Comparison of ENCODE assay signal across 25 cellular contexts in genomic region chr2:128354161-128354560, GRCh38. TPM values are rescaled to one million over a fixed set of nuclear protein-coding genes. Genes with fewer than 3 reads are reported as not detected.
A peak's percentile ranks its signal among the peaks of the same experiment; 100 is the strongest.
DNase-seq lines count a peak whose midpoint lies in the region; ATAC-seq and TF ChIP-seq lines count a peak whose summit lies in the region.
"Had no signal": no experiment of that assay in that cellular context is flagged by ENCODE, and none has a peak within 500 bp of the region (broad histone marks: within the 10 kb centered on the region; RNA-seq: fewer than 3 reads in every experiment).

No MANE protein-coding gene starts in this region.

- TF ChIP-seq EP300 in esophagus muscularis mucosa (IDR thresholded peaks at IDR 0.05), result no peak

- CTCF ChIA-PET in activated CD8-positive, alpha-beta memory T cell treated with anti-CD3 and anti-CD28 coated beads, Interleukin-2, amount 10 ng/mL, durations not matched to agents 7 days and 5 days (lab: Charles Lee), result no interaction called here

- no peaks in the 10 kb centered on the region for H3K27me3 ChIP-seq in esophagus muscularis mucosa
- no peaks in the 10 kb centered on the region for H3K27me3 ChIP-seq in lung (ENCODE audit: control insufficient read depth, insufficient read depth)
- no peaks in the 10 kb centered on the region for H3K27me3 ChIP-seq in testis
- H3K27me3 ChIP-seq: Peyer's patch had no signal

- intact Hi-C loops in esophagus muscularis mucosa (cut with DNase I) (no loop called here), testis (cut with DNase I; ENCODE audit: low total_unique reads) (no loop called here)

- H3K27ac Mint-ChIP-seq in activated CD8-positive, alpha-beta memory T cell treated with anti-CD3 and anti-CD28 coated beads, Interleukin-2, amount 10 ng/mL, durations not matched to agents 7 days and 5 days, result no peak overlapping the region
- no peak overlapping the region for H3K27ac Mint-ChIP-seq in mesothelial cell of epicardium

- no peak overlapping the region for H3K4me3 Mint-ChIP-seq in activated CD8-positive, alpha-beta memory T cell treated with anti-CD3 and anti-CD28 coated beads, Interleukin-2, amount 10 ng/mL, durations not matched to agents 7 days and 5 days
- H3K4me3 Mint-ChIP-seq in mesothelial cell of epicardium, result no peak overlapping the region
- H3K4me3 Mint-ChIP-seq: H9 had no signal

- H3K36me3 ChIP-seq in esophagus muscularis mucosa (no peaks in the 10 kb centered on the region), lung (ENCODE audit: control insufficient read depth in 2 of 2, insufficient read depth in 2 of 2, low read length in 2 of 2) (no peaks in the 10 kb centered on the region), testis (ENCODE audit: low read depth, missing control alignments) (no peaks in the 10 kb centered on the region)
- H3K36me3 ChIP-seq: Peyer's patch had no signal

- peaks cover 0 to 5% (median 2%) of the 10 kb centered on the region in 4 donors for H3K9me3 ChIP-seq in esophagus muscularis mucosa
- H3K9me3 ChIP-seq in lung (ENCODE audit: control insufficient read depth in 2 of 2, insufficient read depth in 1 of 2, low read length in 1 of 2), result peaks cover 0 to 5% of the 10 kb centered on the region in 2 donors
- no peaks in the 10 kb centered on the region for H3K9me3 ChIP-seq in testis
- H3K9me3 ChIP-seq: Peyer's patch had no signal

- H3K4me3 ChIP-seq in esophagus muscularis mucosa (no peak overlapping the region), lung (no peak overlapping the region), testis (no peak overlapping the region)
- H3K4me3 ChIP-seq: GM23248, Peyer's patch had no signal

- 89% methylated on average over 5 of the region's 5 CpGs for WGBS in esophagus muscularis mucosa
- WGBS in lung, 2 donors, result 93 to 98% methylated on average over 5 of the region's 5 CpGs
- WGBS in testis, 2 donors, result 93 to 100% methylated on average over 3 to 5 of the region's 5 CpGs

- H3K9me3 Mint-ChIP-seq in activated CD8-positive, alpha-beta memory T cell treated with anti-CD3 and anti-CD28 coated beads, Interleukin-2, amount 10 ng/mL, durations not matched to agents 7 days and 5 days (ENCODE audit: low read depth), result no peaks in the 10 kb centered on the region
- peaks cover 32% of the 10 kb centered on the region for H3K9me3 Mint-ChIP-seq in mesothelial cell of epicardium

- TF ChIP-seq CTCF in esophagus muscularis mucosa (IDR thresholded peaks at IDR 0.05), result no peak
- no peak for TF ChIP-seq CTCF in lung (IDR thresholded peaks at IDR 0.05; ENCODE audit: control extremely low read depth, extremely low read depth)
- TF ChIP-seq CTCF in testis (IDR thresholded peaks at IDR 0.05), result no peak
- no peak for TF ChIP-seq CTCF in mesothelial cell of epicardium (IDR thresholded peaks at IDR 0.05; ENCODE audit: unreplicated experiment)

- H3K27me3 Mint-ChIP-seq in activated CD8-positive, alpha-beta memory T cell treated with anti-CD3 and anti-CD28 coated beads, Interleukin-2, amount 10 ng/mL, durations not matched to agents 7 days and 5 days, result peaks cover 25% of the 10 kb centered on the region
- no peaks in the 10 kb centered on the region for H3K27me3 Mint-ChIP-seq in mesothelial cell of epicardium (ENCODE audit: low read depth)

- H3K4me1 ChIP-seq in esophagus muscularis mucosa, result peaks cover 0 to 10% (median 8%) of the 10 kb centered on the region in 4 donors
- no peaks in the 10 kb centered on the region for H3K4me1 ChIP-seq in lung (ENCODE audit: control insufficient read depth in 2 of 2, insufficient read depth in 2 of 2, low read length in 2 of 2)
- peaks cover 5% of the 10 kb centered on the region for H3K4me1 ChIP-seq in testis
- H3K4me1 ChIP-seq: Peyer's patch had no signal

- peak; percentile 14 for DNase-seq in activated CD8-positive, alpha-beta memory T cell treated with anti-CD3 and anti-CD28 coated beads, Interleukin-2, amount 10 ng/mL, durations not matched to agents 7 days and 5 days
- no peak for DNase-seq in activated CD8-positive, alpha-beta memory T cell treated with anti-CD3 and anti-CD28 coated beads for 24 hours
- DNase-seq in esophagus muscularis mucosa (ENCODE audit: extremely low spot score) (peak; percentile 21), lung (ENCODE audit: low spot score) (peak; percentile 7), testis (peak; percentile 1), mesothelial cell of epicardium (ENCODE audit: low spot score in 2 of 2, unreplicated experiment in 2 of 2) (no peak)
- no peak for DNase-seq in activated CD4-positive, CD25-positive, alpha-beta regulatory T cell treated with anti-CD3 and anti-CD28 coated beads, Interleukin-2, amount 50 U/mL, for 72 hours
- DNase-seq: 8988T, ACHN, DMS153, H9, Karpas-422, NCI-H1092, NCI-H1417 treated with DMSO at 0.1 percent for 48 hours, NCI-H1694 treated with DMSO at 0.1 percent for 48 hours, NCI-H2081, NCI-H2171, NCI-H226, NCI-H510A, NCI-H69, SHP77 treated with DMSO at 0.1 percent for 48 hours had no signal

- TF ChIP-seq POLR2A in esophagus muscularis mucosa (IDR thresholded peaks at IDR 0.05; ENCODE audit: low read depth) (no peak), testis (IDR thresholded peaks at IDR 0.05) (no peak)

- H3K27ac ChIP-seq in esophagus muscularis mucosa (replicated peaks in 1 of 4) (no peak overlapping the region), lung (ENCODE audit: low read depth in 1 of 2, low read length in 1 of 2) (no peak overlapping the region), testis (no peak overlapping the region)
- H3K27ac ChIP-seq: GM23248, Peyer's patch had no signal

- H3K36me3 Mint-ChIP-seq in activated CD8-positive, alpha-beta memory T cell treated with anti-CD3 and anti-CD28 coated beads, Interleukin-2, amount 10 ng/mL, durations not matched to agents 7 days and 5 days, result no peaks in the 10 kb centered on the region
- H3K36me3 Mint-ChIP-seq in mesothelial cell of epicardium, result peaks cover 16% of the 10 kb centered on the region

- no peaks in the 10 kb centered on the region for H3K4me1 Mint-ChIP-seq in activated CD8-positive, alpha-beta memory T cell treated with anti-CD3 and anti-CD28 coated beads, Interleukin-2, amount 10 ng/mL, durations not matched to agents 7 days and 5 days
- peaks cover 3% of the 10 kb centered on the region for H3K4me1 Mint-ChIP-seq in mesothelial cell of epicardium
- H3K4me1 Mint-ChIP-seq: H9 had no signal

- no peak for ATAC-seq in activated CD8-positive, alpha-beta memory T cell treated with anti-CD3 and anti-CD28 coated beads, Interleukin-2, amount 10 ng/mL, durations not matched to agents 7 days and 5 days
- ATAC-seq in lung (ENCODE audit: insufficient read depth, low FRiP score) (no peak), GM18909 (IDR thresholded peaks at IDR 0.05; ENCODE audit: poor library complexity, unreplicated experiment) (no peak)
- ATAC-seq: HepG2 had no signal

RNA-seq across cellular contexts. Expression of gene HS6ST1, which starts 35.5 kb away (rescaled TPM):
- total RNA-seq in activated CD8-positive, alpha-beta memory T cell treated with anti-CD3 and anti-CD28 coated beads, Interleukin-2, amount 10 ng/mL, durations not matched to agents 7 days and 5 days, result 1 to 10 TPM; 7.0 to 8.6 TPM
- 10 to 100 TPM; 17.4 to 62.2 (median 38.5) TPM for total RNA-seq in esophagus muscularis mucosa
- total RNA-seq in lung, result 10 to 100 TPM; 27.1 to 37.7 TPM
- 10 to 100 TPM; 15.1 to 31.0 TPM for polyA plus RNA-seq in lung
- 100 to 1,000 TPM; 143 to 203 TPM for total RNA-seq in testis
- 58.7 TPM for polyA plus RNA-seq in testis (ENCODE audit: insufficient read depth, low read depth, low replicate concordance)
- 139 to 141 TPM (median 141 TPM) in 3 replicates for total RNA-seq in mesothelial cell of epicardium

Comparison
In these comparisons a context has a peak if more than half of its experiments do, and no peak if none do; other contexts are left out.
1. DNase-seq: peak in activated CD8-positive, alpha-beta memory T cell treated with anti-CD3 and anti-CD28 coated beads, Interleukin-2, amount 10 ng/mL, durations not matched to agents 7 days and 5 days (single experiment), esophagus muscularis mucosa (single experiment), lung (single experiment) and testis (single experiment); none in activated CD8-positive, alpha-beta memory T cell treated with anti-CD3 and anti-CD28 coated beads for 24 hours (single experiment), activated CD4-positive, CD25-positive, alpha-beta regulatory T cell treated with anti-CD3 and anti-CD28 coated beads, Interleukin-2, amount 50 U/mL, for 72 hours (single experiment) and mesothelial cell of epicardium (0 of 2).